ENCODE assay signal across 8 cellular contexts in genomic region chr9:26893030-26893676, GRCh38. TPM values are rescaled to one million over a fixed set of nuclear protein-coding genes. Genes with fewer than 3 reads are reported as not detected.
DNase-seq lines count a peak whose midpoint lies in the region; ATAC-seq, FAIRE-seq and TF ChIP-seq lines count a peak whose summit lies in the region.

No MANE protein-coding gene starts in this region.

- H3K4me3 ChIP-seq in thoracic aorta = peak overlapping the region; percentile 93

- H3K27me3 Mint-ChIP-seq in T-helper 2 cell treated with Interferon-gamma antibody and Interleukin-4, amounts not matched to agents 5 μg/mL and 100 μg/mL, for 36 hours (ENCODE audit: low read depth) = no peaks in the 10 kb centered on the region
- no peaks in the 10 kb centered on the region for H3K27me3 Mint-ChIP-seq in activated CD8-positive, alpha-beta T cell treated with anti-CD3 and anti-CD28 coated beads, Interleukin-2, amount 10 ng/mL, durations not matched to agents 7 days and 5 days (ENCODE audit: low read depth)

- no peaks in the 10 kb centered on the region for H3K27me3 ChIP-seq in thoracic aorta (replicated peaks; ENCODE audit: insufficient read depth)

- POLR2A ChIA-PET in activated CD8-positive, alpha-beta T cell treated with anti-CD3 and anti-CD28 coated beads, Interleukin-2, amount 10 ng/mL, durations not matched to agents 7 days and 5 days (lab: Charles Lee) = interaction anchor here (0.9 to 3.1 kb wide), 4 partner anchors 30 to 680 kb away, joined by 3 to 13 read pairs (median 8); partner anchors contain the start of genes C9orf72, IFT74 and PLAA

- no peak for TF ChIP-seq CTCF in thoracic aorta (IDR thresholded peaks at IDR 0.05)

- ATAC-seq in activated CD8-positive, alpha-beta T cell treated with anti-CD3 and anti-CD28 coated beads, Interleukin-2, amount 10 ng/mL, durations not matched to agents 7 days and 5 days = no peak
- ATAC-seq in thoracic aorta (ENCODE audit: insufficient number of reproducible peaks, low FRiP score, low read depth) = no peak

- peaks cover 16 to 22% of the 10 kb centered on the region in 2 donors for H3K4me1 ChIP-seq in thoracic aorta (ENCODE audit: control insufficient read depth in 1 of 2, low read depth in 2 of 2)

- CTCF ChIA-PET in activated CD8-positive, alpha-beta T cell treated with anti-CD3 and anti-CD28 coated beads, Interleukin-2, amount 10 ng/mL, durations not matched to agents 7 days and 5 days (lab: Charles Lee) = interaction anchor here (1.2 to 3.8 kb wide), 2 partner anchors 19 to 62 kb away, joined by 3 to 21 read pairs; partner anchors contain the start of gene IFT74

- H3K27ac Mint-ChIP-seq in T-helper 2 cell treated with Interferon-gamma antibody and Interleukin-4, amounts not matched to agents 5 μg/mL and 100 μg/mL, for 36 hours = peak overlapping the region; percentile 100
- H3K27ac Mint-ChIP-seq in activated CD8-positive, alpha-beta T cell treated with anti-CD3 and anti-CD28 coated beads, Interleukin-2, amount 10 ng/mL, durations not matched to agents 7 days and 5 days = peak overlapping the region; percentile 98

- H3K4me3 Mint-ChIP-seq in T-helper 2 cell treated with Interferon-gamma antibody and Interleukin-4, amounts not matched to agents 5 μg/mL and 100 μg/mL, for 36 hours = peak overlapping the region; percentile 92
- H3K4me3 Mint-ChIP-seq in activated CD8-positive, alpha-beta T cell treated with anti-CD3 and anti-CD28 coated beads, Interleukin-2, amount 10 ng/mL, durations not matched to agents 7 days and 5 days = peak overlapping the region; percentile 90

- no peaks in the 10 kb centered on the region for H3K9me3 ChIP-seq in thoracic aorta

- no peaks in the 10 kb centered on the region for H3K36me3 ChIP-seq in thoracic aorta

- H3K27ac ChIP-seq in thoracic aorta = peak overlapping the region; percentile 93 to 98

- H3K36me3 Mint-ChIP-seq in T-helper 2 cell treated with Interferon-gamma antibody and Interleukin-4, amounts not matched to agents 5 μg/mL and 100 μg/mL, for 36 hours (ENCODE audit: low read depth) = peaks cover 5% of the 10 kb centered on the region
- peaks cover 4% of the 10 kb centered on the region for H3K36me3 Mint-ChIP-seq in activated CD8-positive, alpha-beta T cell treated with anti-CD3 and anti-CD28 coated beads, Interleukin-2, amount 10 ng/mL, durations not matched to agents 7 days and 5 days (ENCODE audit: low read depth)

- peak; percentile 87 for FAIRE-seq in islet of Langerhans (lab: Jason Lieb, UNC)

- H3K9me3 Mint-ChIP-seq in T-helper 2 cell treated with Interferon-gamma antibody and Interleukin-4, amounts not matched to agents 5 μg/mL and 100 μg/mL, for 36 hours = peaks cover 6% of the 10 kb centered on the region
- no peaks in the 10 kb centered on the region for H3K9me3 Mint-ChIP-seq in activated CD8-positive, alpha-beta T cell treated with anti-CD3 and anti-CD28 coated beads, Interleukin-2, amount 10 ng/mL, durations not matched to agents 7 days and 5 days (ENCODE audit: insufficient read depth)

- peaks cover 25% of the 10 kb centered on the region for H3K4me1 Mint-ChIP-seq in T-helper 2 cell treated with Interferon-gamma antibody and Interleukin-4, amounts not matched to agents 5 μg/mL and 100 μg/mL, for 36 hours (ENCODE audit: low read depth)
- H3K4me1 Mint-ChIP-seq in activated CD8-positive, alpha-beta T cell treated with anti-CD3 and anti-CD28 coated beads, Interleukin-2, amount 10 ng/mL, durations not matched to agents 7 days and 5 days (ENCODE audit: low read depth) = peaks cover 31% of the 10 kb centered on the region

- DNase-seq in T-helper 2 cell treated with Interferon-gamma antibody and Interleukin-4, amounts not matched to agents 5 μg/mL and 100 μg/mL, for 36 hours (ENCODE audit: low spot score) = no peak
- DNase-seq in T-helper 2 cell (no peak), thoracic aorta (ENCODE audit: low spot score) (no peak), NCI-H146 (lab: John Stamatoyannopoulos, UW) (no peak), cerebellum (ENCODE audit: low spot score) (no peak)
- DNase-seq in activated CD8-positive, alpha-beta T cell treated with anti-CD3 and anti-CD28 coated beads, Interleukin-2, amount 10 ng/mL, durations not matched to agents 7 days and 5 days = no peak
- DNase-seq in stimulated activated CD4-positive, alpha-beta T cell treated with anti-CD3 and anti-CD28 coated beads, Interleukin-15, amount 100 ng/mL, for 24 hours = no peak

RNA-seq across cellular contexts. Expression of gene CAAP1, which starts 0.6 kb away (rescaled TPM):
- 10 to 100 TPM; 20.8 to 20.9 TPM for total RNA-seq in activated CD8-positive, alpha-beta T cell treated with anti-CD3 and anti-CD28 coated beads, Interleukin-2, amount 10 ng/mL, durations not matched to agents 7 days and 5 days
- total RNA-seq in thoracic aorta = 10 to 100 TPM; 19.0 to 20.4 TPM
- total RNA-seq in cerebellum = 16.4 TPM

RNA-seq across cellular contexts. Expression of gene PLAA, which starts 53.9 kb away (rescaled TPM):
- total RNA-seq in activated CD8-positive, alpha-beta T cell treated with anti-CD3 and anti-CD28 coated beads, Interleukin-2, amount 10 ng/mL, durations not matched to agents 7 days and 5 days = 10 to 100 TPM; 30.5 to 35.2 TPM
- total RNA-seq in thoracic aorta (10 to 100 TPM; 33.2 to 34.1 TPM), cerebellum (41.5 TPM)
